8 cellular contexts compared by ENCODE assay signal in genomic region chr3:113746069-113746954, GRCh38. TPM values are rescaled to one million over a fixed set of nuclear protein-coding genes. Genes with fewer than 3 reads are reported as not detected.
DNase-seq lines count a peak whose midpoint lies in the region; ATAC-seq and TF ChIP-seq lines count a peak whose summit lies in the region.

Gene NAA50 (minus strand): TSS chr3:113746249. CDS start chr3:113745949, 300 bp downstream.

- no peak for TF ChIP-seq CTCF in BJ (IDR thresholded peaks at IDR 0.05; ENCODE audit: insufficient read depth, low read depth, low read length)

- ATAC-seq in GM19351 (IDR thresholded peaks at IDR 0.05; ENCODE audit: unreplicated experiment): peak; percentile 40
- ATAC-seq in HG03558 (IDR thresholded peaks at IDR 0.05; ENCODE audit: extremely low read depth, unreplicated experiment): peak; percentile 20
- peak; percentile 85 for ATAC-seq in left lobe of liver

- no peaks in the 10 kb centered on the region for H3K27me3 Mint-ChIP-seq in dendritic cell treated with granulocyte-macrophage colony-stimulating factor and Interleukin-4, amounts not matched to agents 40 ng/mL and 50 ng/mL, for 4 days

- DNase-seq in BJ (ENCODE audit: low read depth) (peak; percentile 65), NCI-H774 (lab: John Stamatoyannopoulos, UW) (peak; percentile 81), left lobe of liver (ENCODE audit: low spot score) (peak; percentile 96)
- DNase-seq in activated CD4-positive, alpha-beta T cell treated with anti-CD3 and anti-CD28 coated beads, Interleukin-2, amount 50 U/mL, for 4 hours: peak; percentile 92 to 93
- peak; percentile 92 for DNase-seq in stimulated activated CD4-positive, alpha-beta T cell treated with anti-CD3 and anti-CD28 coated beads, Interleukin-2, amount 100 ng/mL, for 4 hours (ENCODE audit: low read depth)

- POLR2A ChIA-PET in BJ (lab: Charles Lee): interaction anchor here (0.6 to 0.7 kb wide), 5 partner anchors 87 to 1009 kb away, joined by 3 to 15 read pairs (median 4); partner anchors contain the start of gene SPICE1

- intact Hi-C loops in dendritic cell treated with granulocyte-macrophage colony-stimulating factor and Interleukin-4, amounts not matched to agents 40 ng/mL and 50 ng/mL, for 4 days (cut with micrococcal nuclease): loop anchor here (1.0 to 10.0 kb wide), 4 partner anchors 50 to 1398 kb away; partner anchors contain the start of genes CCDC191, QTRT2, USF3 and ZBTB20

- H3K4me3 ChIP-seq in BJ (ENCODE audit: low read depth, low read length): peak within 1 kb of the TSS; percentile 87

- peaks cover 57% of the 10 kb centered on the region for H3K4me1 Mint-ChIP-seq in dendritic cell treated with granulocyte-macrophage colony-stimulating factor and Interleukin-4, amounts not matched to agents 40 ng/mL and 50 ng/mL, for 4 days (ENCODE audit: low read depth)

- H3K9me3 Mint-ChIP-seq in dendritic cell treated with granulocyte-macrophage colony-stimulating factor and Interleukin-4, amounts not matched to agents 40 ng/mL and 50 ng/mL, for 4 days: no peaks in the 10 kb centered on the region

- H3K36me3 Mint-ChIP-seq in dendritic cell treated with granulocyte-macrophage colony-stimulating factor and Interleukin-4, amounts not matched to agents 40 ng/mL and 50 ng/mL, for 4 days (ENCODE audit: low read depth): peaks cover 27% of the 10 kb centered on the region

- CTCF ChIA-PET in BJ (lab: Yijun Ruan, JAX): interaction anchor here (0.9 to 4.1 kb wide), 14 partner anchors 10 to 349 kb away, joined by 3 to 29 read pairs (median 5); partner anchors contain the start of gene GRAMD1C

- H3K36me3 ChIP-seq in BJ (ENCODE audit: control insufficient read depth, insufficient read depth, low read length): no peaks in the 10 kb centered on the region

- H3K27ac Mint-ChIP-seq in dendritic cell treated with granulocyte-macrophage colony-stimulating factor and Interleukin-4, amounts not matched to agents 40 ng/mL and 50 ng/mL, for 4 days: peak within 1 kb of the TSS; percentile 100

- H3K4me3 Mint-ChIP-seq in dendritic cell treated with granulocyte-macrophage colony-stimulating factor and Interleukin-4, amounts not matched to agents 40 ng/mL and 50 ng/mL, for 4 days: peak within 1 kb of the TSS; percentile 85

- H3K27me3 ChIP-seq in BJ (ENCODE audit: control insufficient read depth, insufficient read depth, low read length): no peaks in the 10 kb centered on the region

RNA-seq across cellular contexts. Expression of gene NAA50, which starts in this region (rescaled TPM):
- 32.0 and 71.8 TPM in 2 replicates for polyA plus RNA-seq in BJ (2011; rRNA removed)
- 18.7 and 19.8 TPM in 2 replicates for polyA minus RNA-seq in BJ (2011; rRNA and poly(A)+ RNA removed)
- 54.7 TPM for total RNA-seq in left lobe of liver

Comparison
In these comparisons a context has a peak if more than half of its experiments do, and no peak if none do; other contexts are left out.
1. Peak in every context shown above with its lines: DNase-seq, ATAC-seq and H3K4me3 ChIP-seq.
2. ATAC-seq: peak in every context shown above with its lines; median percentile 85 in left lobe of liver; 40 in GM19351; 20 in HG03558.